Comparison of ENCODE assay signal across 17 cellular contexts in the genomic region with DNA sequence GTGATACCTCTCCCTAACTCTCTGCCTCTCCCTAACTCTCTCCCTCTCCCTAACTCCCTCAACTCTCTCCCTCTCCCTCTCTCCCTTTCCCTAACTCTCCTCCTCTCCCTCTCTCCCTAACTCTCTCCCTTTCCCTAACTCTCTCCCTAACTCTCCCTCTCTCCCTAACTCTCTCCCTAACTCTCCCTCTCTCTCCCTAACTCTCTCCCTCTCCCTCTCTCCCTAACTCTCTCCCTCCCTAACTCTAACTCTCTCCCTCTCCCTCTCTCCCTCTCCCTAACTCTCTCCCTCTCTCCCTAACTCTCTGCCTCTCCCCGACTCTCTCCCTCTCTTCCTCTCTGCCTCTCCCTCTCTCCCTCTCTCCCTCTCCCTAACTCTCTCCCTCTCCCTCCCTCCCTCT.
"Had no signal": no experiment of that assay in that cellular context is flagged by ENCODE, and none has a peak within 500 bp of the region (broad histone marks: within the 10 kb centered on the region; RNA-seq: fewer than 3 reads in every experiment).

No MANE protein-coding gene starts in this region.

- H3K4me3 Mint-ChIP-seq: stimulated activated naive CD8-positive, alpha-beta T cell treated with anti-CD3 and anti-CD28 coated beads, Interleukin-15, Interleukin-2, amounts not matched to agents 100 ng/mL and 50 ng/mL, for 24 hours had no signal

- ATAC-seq: natural killer cell; stimulated activated effector memory CD8-positive, alpha-beta T cell treated with anti-CD3 and anti-CD28 coated beads, Interleukin-12 subunit alpha, Interleukin-12 subunit beta, amount 100 ng/mL, for 72 hours; upper lobe of right lung had no signal

- H3K4me3 ChIP-seq: dorsolateral prefrontal cortex, smooth muscle cell, tibial artery, upper lobe of right lung, vagina had no signal

- H3K4me2 ChIP-seq: smooth muscle cell had no signal

- FAIRE-seq: islet of Langerhans had no signal

- H3K9me3 ChIP-seq: upper lobe of right lung, vagina had no signal

- DNase-seq: cortex of kidney; dorsolateral prefrontal cortex; effector CD8-positive, alpha-beta T cell; foreskin melanocyte; head of caudate nucleus; hypothalamus; kidney glomerular epithelial cell; natural killer cell; stimulated activated CD4-positive, alpha-beta T cell treated with anti-CD3 and anti-CD28 coated beads, Interleukin-2, amount 100 ng/mL, for 48 hours; stimulated activated CD8-positive, alpha-beta memory T cell treated with anti-CD3 and anti-CD28 coated beads, Interleukin-4, amount 100 ng/mL, for 48 hours; tibial artery; upper lobe of right lung had no signal

- H3K9me3 Mint-ChIP-seq: natural killer cell; stimulated activated naive CD8-positive, alpha-beta T cell treated with anti-CD3 and anti-CD28 coated beads, Interleukin-15, Interleukin-2, amounts not matched to agents 100 ng/mL and 50 ng/mL, for 24 hours had no signal

- H3K36me3 Mint-ChIP-seq: natural killer cell had no signal

- H3K27ac ChIP-seq: dorsolateral prefrontal cortex, tibial artery, upper lobe of right lung, vagina had no signal

- H3K27me3 ChIP-seq: vagina had no signal

- H3K27ac Mint-ChIP-seq: natural killer cell; stimulated activated effector memory CD8-positive, alpha-beta T cell treated with anti-CD3 and anti-CD28 coated beads, Interleukin-12 subunit alpha, Interleukin-12 subunit beta, amount 100 ng/mL, for 72 hours; stimulated activated naive CD8-positive, alpha-beta T cell treated with anti-CD3 and anti-CD28 coated beads, Interleukin-15, Interleukin-2, amounts not matched to agents 100 ng/mL and 50 ng/mL, for 24 hours had no signal

- H3K36me3 ChIP-seq: tibial artery, upper lobe of right lung, vagina had no signal
